ENCODE assay signal across 25 cellular contexts in genomic region chr2:16050261-16051045, GRCh38.
DNase-seq lines count a peak whose midpoint lies in the region; ATAC-seq, FAIRE-seq and TF ChIP-seq lines count a peak whose summit lies in the region.
"Had no signal": no experiment of that assay in that cellular context is flagged by ENCODE, and none has a peak within 500 bp of the region (broad histone marks: within the 10 kb centered on the region; RNA-seq: fewer than 3 reads in every experiment).

No MANE protein-coding gene starts in this region.

- H3K4me1 ChIP-seq in right atrium auricular region: peaks cover 0 to under 1% of the 10 kb centered on the region in 2 donors
- H3K4me1 ChIP-seq in SJCRH30: peaks cover 33% of the 10 kb centered on the region
- H3K4me1 ChIP-seq in mesodermal cell (ENCODE audit: control insufficient read depth, insufficient read depth, low read length, poor library complexity, severe bottlenecking): peaks cover 7% of the 10 kb centered on the region
- H3K4me1 ChIP-seq: SJSA1, tibial nerve had no signal

- 86 to 96% methylated on average over 8 to 14 of the region's 14 CpGs for WGBS in mesodermal cell (ENCODE audit: insufficient coverage in 2 of 2), 2 experiments
- WGBS in lower leg skin, 2 donors: 89% methylated on average over 14 of the region's 14 CpGs

- TF ChIP-seq POLR2A in lower leg skin (IDR thresholded peaks at IDR 0.05): no peak

- TF ChIP-seq CTCF in right atrium auricular region (IDR thresholded peaks at IDR 0.05): no peak
- TF ChIP-seq CTCF in lower leg skin (IDR thresholded peaks at IDR 0.05): no peak

- no peak for DNase-seq in left ventricle myocardium superior
- DNase-seq in right atrium auricular region (ENCODE audit: low spot score): no peak
- DNase-seq in SJCRH30: peak; percentile 67 to 87
- DNase-seq in urothelium cell line (ENCODE audit: low spot score): no peak
- DNase-seq in activated T-cell treated with anti-CD3 and anti-CD28 coated beads, Interleukin-2, amount 50 U/mL, for 48 hours: no peak
- DNase-seq in lower leg skin (ENCODE audit: low spot score in 2 of 2): no peak
- DNase-seq: activated CD4-positive, alpha-beta memory T cell treated with anti-CD3 and anti-CD28 coated beads for 36 hours; activated CD4-positive, CD25-positive, alpha-beta regulatory T cell treated with anti-CD3 and anti-CD28 coated beads, Interleukin-2, amount 50 U/mL, for 72 hours; aorta; cortex of kidney; DMS79; foreskin fibroblast; GDM1; heart left ventricle; NCI-H2171; NCI-H69; T-helper 1 cell had no signal

- intact Hi-C loops in left ventricle myocardium superior (cut with micrococcal nuclease): no loop called here
- intact Hi-C loops in lower leg skin (cut with DNase I; ENCODE audit: low total_unique reads): no loop called here

- ATAC-seq in left ventricle myocardium superior: peak; percentile 15
- no peak for ATAC-seq in GM21529 (IDR thresholded peaks at IDR 0.05; ENCODE audit: unreplicated experiment)
- ATAC-seq: esophagus mucosa, HCT116, K562 had no signal

- FAIRE-seq in urothelium cell line (lab: Jason Lieb, UNC): peak; percentile 9
- FAIRE-seq: GM19239, K562 had no signal

- H3K36me3 ChIP-seq in right atrium auricular region (no peaks in the 10 kb centered on the region), SJCRH30 (no peaks in the 10 kb centered on the region), mesodermal cell (ENCODE audit: control insufficient read depth, insufficient read depth, low read length) (no peaks in the 10 kb centered on the region)
- H3K36me3 ChIP-seq: heart left ventricle, SJSA1, tibial nerve had no signal

- no peaks in the 10 kb centered on the region for H3K9me3 ChIP-seq in right atrium auricular region
- peaks cover 9% of the 10 kb centered on the region for H3K9me3 ChIP-seq in SJCRH30 (replicated peaks)
- no peaks in the 10 kb centered on the region for H3K9me3 ChIP-seq in mesodermal cell (ENCODE audit: control insufficient read depth, low read length)
- H3K9me3 ChIP-seq: heart left ventricle, SJSA1, tibial nerve had no signal

- no peak overlapping the region for H3K4me3 ChIP-seq in right atrium auricular region
- H3K4me3 ChIP-seq in SJCRH30: peak overlapping the region; percentile 44
- no peak overlapping the region for H3K4me3 ChIP-seq in mesodermal cell (ENCODE audit: extremely low read depth, insufficient read depth, low read length, poor library complexity, severe bottlenecking)
- H3K4me3 ChIP-seq in lower leg skin (ENCODE audit: low read depth, poor library complexity, severe bottlenecking): no peak overlapping the region
- H3K4me3 ChIP-seq: heart left ventricle, K562, SJSA1, tibial nerve had no signal

- H3K27me3 ChIP-seq in right atrium auricular region (no peaks in the 10 kb centered on the region), SJCRH30 (no peaks in the 10 kb centered on the region)
- H3K27me3 ChIP-seq: SJSA1, tibial nerve had no signal

- H3K27ac ChIP-seq in right atrium auricular region (no peak overlapping the region), SJCRH30 (peak overlapping the region; percentile 92), mesodermal cell (ENCODE audit: low read depth, low read length, severe bottlenecking) (peak overlapping the region; percentile 59)
- H3K27ac ChIP-seq: heart left ventricle, SJSA1, tibial nerve had no signal

Comparison
In these comparisons a context has a peak if more than half of its experiments do, and no peak if none do; other contexts are left out.
1. DNase-seq: peak in SJCRH30 (2 of 2); none in left ventricle myocardium superior (single experiment), right atrium auricular region (single experiment), urothelium cell line (single experiment), activated T-cell treated with anti-CD3 and anti-CD28 coated beads, Interleukin-2, amount 50 U/mL, for 48 hours (0 of 2) and lower leg skin (0 of 2).
2. H3K27ac ChIP-seq: peak in SJCRH30 (single experiment) and mesodermal cell (single experiment); none in right atrium auricular region (0 of 2).